ENCODE assay signal across 7 cellular contexts in genomic region chr12:12471982-12472961, GRCh38.
DNase-seq lines count a peak whose midpoint lies in the region; ATAC-seq and TF ChIP-seq lines count a peak whose summit lies in the region.
"Not testable (repeated sequence)": the region's sequence is repeated elsewhere in the genome, so short reads cannot be mapped to it uniquely, and the experiment has no call there.

No MANE protein-coding gene starts in this region.

- DNase-seq in CD4-positive, alpha-beta T cell; HEK293T (ENCODE audit: extremely low spot score); neural crest cell (ENCODE audit: low read depth, low spot score): not testable (repeated sequence)
- DNase-seq in activated CD8-positive, alpha-beta memory T cell treated with anti-CD3 and anti-CD28 coated beads, Interleukin-2, amount 10 ng/mL, durations not matched to agents 7 days and 5 days = peak; percentile 37
- peak; percentile 44 for DNase-seq in left kidney (ENCODE audit: low read depth, low spot score)

- H3K9me3 Mint-ChIP-seq in CD4-positive, alpha-beta T cell; activated CD8-positive, alpha-beta memory T cell treated with anti-CD3 and anti-CD28 coated beads, Interleukin-2, amount 10 ng/mL, durations not matched to agents 7 days and 5 days (ENCODE audit: low read depth); dendritic cell treated with granulocyte-macrophage colony-stimulating factor and Interleukin-4, amounts not matched to agents 40 ng/mL and 50 ng/mL, for 4 days: not testable (repeated sequence)
- H3K9me3 Mint-ChIP-seq in neural crest cell = peaks cover 12% of the 10 kb centered on the region

- not testable (repeated sequence) for H3K9me3 ChIP-seq in CD4-positive, alpha-beta T cell (ENCODE audit: control insufficient read depth, low read length)

- TF ChIP-seq CTCF in CD4-positive, alpha-beta T cell (IDR thresholded peaks at IDR 0.05); VCaP (conservative IDR thresholded peaks at IDR 0.05); neural crest cell (conservative IDR thresholded peaks at IDR 0.05): not testable (repeated sequence)

- POLR2A ChIA-PET in CD4-positive, alpha-beta T cell (lab: Charles Lee) = interaction anchor here (1.2 to 4.3 kb wide), 3 partner anchors 9 to 89 kb away, joined by 4 to 14 read pairs (median 13); no protein-coding TSS in a partner anchor
- POLR2A ChIA-PET in HEK293T (lab: Yijun Ruan, JAX) = not testable (repeated sequence)

- H3K27me3 ChIP-seq in CD4-positive, alpha-beta T cell (ENCODE audit: control insufficient read depth, insufficient read depth, low read length) = not testable (repeated sequence)

- CTCF ChIA-PET in CD4-positive, alpha-beta T cell (lab: Charles Lee) = interaction anchor here (1.2 kb wide), 1 partner anchor 29 kb away, joined by 3 read pairs; no protein-coding TSS in a partner anchor
- CTCF ChIA-PET in HEK293T (lab: Yijun Ruan, JAX) = not testable (repeated sequence)
- CTCF ChIA-PET in activated CD8-positive, alpha-beta memory T cell treated with anti-CD3 and anti-CD28 coated beads, Interleukin-2, amount 10 ng/mL, durations not matched to agents 7 days and 5 days (lab: Charles Lee) = interaction anchor here (0.8 to 5.5 kb wide), 4 partner anchors 11 to 91 kb away, joined by 4 to 65 read pairs (median 10); partner anchors contain the start of gene DUSP16

- H3K36me3 Mint-ChIP-seq in CD4-positive, alpha-beta T cell (ENCODE audit: low read depth) = peaks cover 78% of the 10 kb centered on the region
- peaks cover 65% of the 10 kb centered on the region for H3K36me3 Mint-ChIP-seq in activated CD8-positive, alpha-beta memory T cell treated with anti-CD3 and anti-CD28 coated beads, Interleukin-2, amount 10 ng/mL, durations not matched to agents 7 days and 5 days
- peaks cover 79% of the 10 kb centered on the region for H3K36me3 Mint-ChIP-seq in dendritic cell treated with granulocyte-macrophage colony-stimulating factor and Interleukin-4, amounts not matched to agents 40 ng/mL and 50 ng/mL, for 4 days (ENCODE audit: low read depth)
- peaks cover 47% of the 10 kb centered on the region for H3K36me3 Mint-ChIP-seq in neural crest cell (ENCODE audit: low read depth)

- not testable (repeated sequence) for ATAC-seq in CD4-positive, alpha-beta T cell (ENCODE audit: poor library complexity); activated CD8-positive, alpha-beta memory T cell treated with anti-CD3 and anti-CD28 coated beads, Interleukin-2, amount 10 ng/mL, durations not matched to agents 7 days and 5 days

- H3K4me1 Mint-ChIP-seq in CD4-positive, alpha-beta T cell (ENCODE audit: low read depth) = peaks cover 69% of the 10 kb centered on the region
- peaks cover 84% of the 10 kb centered on the region for H3K4me1 Mint-ChIP-seq in activated CD8-positive, alpha-beta memory T cell treated with anti-CD3 and anti-CD28 coated beads, Interleukin-2, amount 10 ng/mL, durations not matched to agents 7 days and 5 days
- H3K4me1 Mint-ChIP-seq in dendritic cell treated with granulocyte-macrophage colony-stimulating factor and Interleukin-4, amounts not matched to agents 40 ng/mL and 50 ng/mL, for 4 days (ENCODE audit: low read depth) = peaks cover 37% of the 10 kb centered on the region
- not testable (repeated sequence) for H3K4me1 Mint-ChIP-seq in neural crest cell

- not testable (repeated sequence) for H3K27ac ChIP-seq in CD4-positive, alpha-beta T cell (ENCODE audit: low read depth, low read length)
- peak overlapping the region; percentile 83 for H3K27ac ChIP-seq in VCaP

- H3K4me3 Mint-ChIP-seq in CD4-positive, alpha-beta T cell; activated CD8-positive, alpha-beta memory T cell treated with anti-CD3 and anti-CD28 coated beads, Interleukin-2, amount 10 ng/mL, durations not matched to agents 7 days and 5 days; dendritic cell treated with granulocyte-macrophage colony-stimulating factor and Interleukin-4, amounts not matched to agents 40 ng/mL and 50 ng/mL, for 4 days; neural crest cell: not testable (repeated sequence)

- intact Hi-C loops in CD4-positive, alpha-beta T cell (cut with DNase I, micrococcal nuclease); dendritic cell treated with granulocyte-macrophage colony-stimulating factor and Interleukin-4, amounts not matched to agents 40 ng/mL and 50 ng/mL, for 4 days (cut with micrococcal nuclease): not testable (repeated sequence)

- H3K27me3 Mint-ChIP-seq in CD4-positive, alpha-beta T cell; activated CD8-positive, alpha-beta memory T cell treated with anti-CD3 and anti-CD28 coated beads, Interleukin-2, amount 10 ng/mL, durations not matched to agents 7 days and 5 days; dendritic cell treated with granulocyte-macrophage colony-stimulating factor and Interleukin-4, amounts not matched to agents 40 ng/mL and 50 ng/mL, for 4 days; neural crest cell (ENCODE audit: low read depth): not testable (repeated sequence)

- peak overlapping the region; percentile 93 for H3K27ac Mint-ChIP-seq in CD4-positive, alpha-beta T cell
- H3K27ac Mint-ChIP-seq in activated CD8-positive, alpha-beta memory T cell treated with anti-CD3 and anti-CD28 coated beads, Interleukin-2, amount 10 ng/mL, durations not matched to agents 7 days and 5 days = not testable (repeated sequence)
- peak overlapping the region; percentile 4 for H3K27ac Mint-ChIP-seq in dendritic cell treated with granulocyte-macrophage colony-stimulating factor and Interleukin-4, amounts not matched to agents 40 ng/mL and 50 ng/mL, for 4 days
- peak overlapping the region; percentile 93 for H3K27ac Mint-ChIP-seq in neural crest cell (ENCODE audit: unreplicated experiment)

TF ChIP-seq in HEK293T, 16 proteins besides CTCF, POLR2A, EP300 and RAD21:
- TF ChIP-seq, protein P1, sequence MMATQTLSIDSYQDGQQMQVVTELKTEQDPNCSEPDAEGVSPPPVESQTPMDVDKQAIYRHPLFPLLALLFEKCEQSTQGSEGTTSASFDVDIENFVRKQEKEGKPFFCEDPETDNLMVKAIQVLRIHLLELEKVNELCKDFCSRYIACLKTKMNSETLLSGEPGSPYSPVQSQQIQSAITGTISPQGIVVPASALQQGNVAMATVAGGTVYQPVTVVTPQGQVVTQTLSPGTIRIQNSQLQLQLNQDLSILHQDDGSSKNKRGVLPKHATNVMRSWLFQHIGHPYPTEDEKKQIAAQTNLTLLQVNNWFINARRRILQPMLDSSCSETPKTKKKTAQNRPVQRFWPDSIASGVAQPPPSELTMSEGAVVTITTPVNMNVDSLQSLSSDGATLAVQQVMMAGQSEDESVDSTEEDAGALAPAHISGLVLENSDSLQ (IDR thresholded peaks at IDR 0.05) = peak; percentile 40; the same call in 1 of the 2 replicates
